In the genomic region with DNA sequence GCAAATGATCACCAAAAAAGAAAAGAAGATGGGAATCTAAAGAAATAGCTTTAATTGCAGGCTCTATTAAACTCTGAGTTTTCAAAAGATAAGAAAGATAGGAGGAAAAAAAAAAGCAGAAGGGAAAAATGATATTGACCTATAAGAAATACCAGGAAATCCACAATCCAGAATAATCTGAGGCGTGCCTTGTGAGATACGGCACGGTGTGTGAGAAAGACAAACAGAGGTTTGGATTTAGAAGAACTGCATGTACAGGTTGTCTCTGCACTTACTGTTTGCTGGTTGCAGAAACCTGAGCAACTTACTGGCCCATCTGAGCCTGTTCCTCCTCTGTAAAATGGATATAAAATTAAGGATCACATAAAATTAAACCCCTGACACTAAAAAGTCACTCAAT, we compare ENCODE assay signal across 24 cellular contexts. TPM values are rescaled to one million over a fixed set of nuclear protein-coding genes. Genes with fewer than 3 reads are reported as not detected.
A peak's percentile ranks its signal among the peaks of the same experiment; 100 is the strongest.
DNase-seq lines count a peak whose midpoint lies in the region; ATAC-seq and TF ChIP-seq lines count a peak whose summit lies in the region.
"Had no signal": no experiment of that assay in that cellular context is flagged by ENCODE, and none has a peak within 500 bp of the region (broad histone marks: within the 10 kb centered on the region; RNA-seq: fewer than 3 reads in every experiment).

No MANE protein-coding gene starts in this region.

- intact Hi-C loops in left colon (cut with DNase I, micrococcal nuclease) (no loop called here), transverse colon (cut with DNase I; ENCODE audit: low total_unique reads) (no loop called here), tibial artery (cut with DNase I; ENCODE audit: low total_unique reads) (no loop called here)
- intact Hi-C loops in activated CD4-positive, alpha-beta T cell treated with anti-CD3 and anti-CD28 coated beads for 36 hours (cut with DNase I, micrococcal nuclease), result no loop called here

- H3K27me3 Mint-ChIP-seq in activated CD4-positive, alpha-beta T cell treated with anti-CD3 and anti-CD28 coated beads for 36 hours, result peaks cover 5% of the 10 kb centered on the region
- H3K27me3 Mint-ChIP-seq: CD4-positive, alpha-beta memory T cell had no signal

- TF ChIP-seq POLR2A in transverse colon (IDR thresholded peaks at IDR 0.05), result no peak

- H3K27me3 ChIP-seq in transverse colon, result no peaks in the 10 kb centered on the region
- peaks cover 0 to 5% of the 10 kb centered on the region in 2 donors for H3K27me3 ChIP-seq in tibial artery
- H3K27me3 ChIP-seq: BLaER1 had no signal

- H3K4me1 Mint-ChIP-seq in activated CD4-positive, alpha-beta T cell treated with anti-CD3 and anti-CD28 coated beads for 36 hours, result no peaks in the 10 kb centered on the region
- H3K4me1 Mint-ChIP-seq: CD4-positive, CD25-positive, alpha-beta regulatory T cell had no signal

- CTCF ChIA-PET in activated CD4-positive, alpha-beta T cell treated with anti-CD3 and anti-CD28 coated beads for 36 hours (lab: Charles Lee), result interaction anchor here (0.8 kb wide), 1 partner anchor 9 kb away, joined by 3 read pairs; no protein-coding TSS in a partner anchor

- in situ Hi-C loops in transverse colon (cut with MboI; ENCODE audit: low pct_ligation_motif_present in 1 of 4, low pct_unique_long_range_greater_than_20kb in 1 of 4, low sequenced_read_pairs in 3 of 4), result no loop called here

- H3K4me3 ChIP-seq in transverse colon (no peak overlapping the region), tibial artery (no peak overlapping the region)
- H3K4me3 ChIP-seq: BLaER1, GM12878 had no signal

- POLR2A ChIA-PET in activated CD4-positive, alpha-beta T cell treated with anti-CD3 and anti-CD28 coated beads for 36 hours (lab: Charles Lee), result no interaction called here

- no peak overlapping the region for H3K27ac Mint-ChIP-seq in activated CD4-positive, alpha-beta T cell treated with anti-CD3 and anti-CD28 coated beads for 36 hours
- H3K27ac Mint-ChIP-seq: CD14-positive monocyte; CD4-positive, alpha-beta memory T cell; CD4-positive, CD25-positive, alpha-beta regulatory T cell had no signal

- no peaks in the 10 kb centered on the region for H3K36me3 Mint-ChIP-seq in activated CD4-positive, alpha-beta T cell treated with anti-CD3 and anti-CD28 coated beads for 36 hours (ENCODE audit: low read depth)
- H3K36me3 Mint-ChIP-seq: CD14-positive monocyte; CD4-positive, alpha-beta memory T cell; CD4-positive, CD25-positive, alpha-beta regulatory T cell had no signal

- no peaks in the 10 kb centered on the region for H3K9me3 Mint-ChIP-seq in activated CD4-positive, alpha-beta T cell treated with anti-CD3 and anti-CD28 coated beads for 36 hours (ENCODE audit: low read depth)
- H3K9me3 Mint-ChIP-seq: CD4-positive, alpha-beta memory T cell; CD4-positive, CD25-positive, alpha-beta regulatory T cell; CD8-positive, alpha-beta memory T cell had no signal

- TF ChIP-seq CTCF in VCaP (conservative IDR thresholded peaks at IDR 0.05) (no peak), transverse colon (IDR thresholded peaks at IDR 0.05) (no peak), tibial artery (IDR thresholded peaks at IDR 0.05) (no peak)

- H3K4me3 Mint-ChIP-seq in activated CD4-positive, alpha-beta T cell treated with anti-CD3 and anti-CD28 coated beads for 36 hours, result no peak overlapping the region
- H3K4me3 Mint-ChIP-seq: CD14-positive monocyte; CD4-positive, alpha-beta memory T cell; CD4-positive, CD25-positive, alpha-beta regulatory T cell; CD8-positive, alpha-beta memory T cell had no signal

- H3K27ac ChIP-seq in VCaP (peak overlapping the region; percentile 56), transverse colon (peak overlapping the region; percentile 29 to 52 (median 34)), tibial artery (no peak overlapping the region)
- H3K27ac ChIP-seq: BLaER1 had no signal

- H3K36me3 ChIP-seq in transverse colon, result no peaks in the 10 kb centered on the region
- H3K36me3 ChIP-seq in tibial artery, result no peaks in the 10 kb centered on the region
- H3K36me3 ChIP-seq: BE2C, BLaER1 had no signal

- no peak for TF ChIP-seq EP300 in transverse colon (IDR thresholded peaks at IDR 0.05; ENCODE audit: low read depth)

- 57 to 76% methylated on average over 3 of the region's 3 CpGs for WGBS in transverse colon (ENCODE audit: low coverage in 1 of 2), 2 donors

- no peak for DNase-seq in left colon
- DNase-seq in transverse colon, result no peak
- DNase-seq in NCI-H748 (lab: John Stamatoyannopoulos, UW; ENCODE audit: unreplicated experiment), result no peak
- DNase-seq in tibial artery, result no peak
- no peak for DNase-seq in activated CD4-positive, alpha-beta T cell treated with anti-CD3 and anti-CD28 coated beads for 36 hours
- DNase-seq: 8988T; ACHN; BE2C; C1 segment of cervical spinal cord; CD4-positive, alpha-beta memory T cell; CD4-positive, CD25-positive, alpha-beta regulatory T cell; CD8-positive, alpha-beta memory T cell; COR-L47; DMS 273 treated with DMSO at 0.1 percent for 48 hours; DMS153; DMS53; DMS79; DND-41; EL; GDM1 had no signal

- H3K9me3 ChIP-seq in transverse colon (no peaks in the 10 kb centered on the region), tibial artery (no peaks in the 10 kb centered on the region)
- H3K9me3 ChIP-seq: BE2C had no signal

- ATAC-seq in left colon, result peak; percentile 80
- no peak for ATAC-seq in activated CD4-positive, alpha-beta T cell treated with anti-CD3 and anti-CD28 coated beads for 36 hours
- ATAC-seq: GM12878 had no signal

- H3K4me1 ChIP-seq in transverse colon, result peaks cover 0 to 15% (median 3%) of the 10 kb centered on the region in 4 donors
- no peaks in the 10 kb centered on the region for H3K4me1 ChIP-seq in tibial artery
- H3K4me1 ChIP-seq: BE2C, BLaER1 had no signal

RNA-seq across cellular contexts. Expression of a gene that starts 18.5 kb away (rescaled TPM):
- total RNA-seq in left colon, result 10 to 100 TPM; 54.7 to 72.6 TPM
- 10 to 100 TPM; 10.3 to 85.3 (median 66.5) TPM for total RNA-seq in transverse colon
- total RNA-seq in activated CD4-positive, alpha-beta T cell treated with anti-CD3 and anti-CD28 coated beads for 36 hours, result 10 to 100 TPM; 13.3 to 16.1 TPM

Comparison
In these comparisons a context has a peak if more than half of its experiments do, and no peak if none do; other contexts are left out.
1. H3K27ac ChIP-seq: peak in VCaP (single experiment) and transverse colon (4 of 4); none in tibial artery (0 of 2).